ENCODE assay signal across 27 cellular contexts in the genomic region with DNA sequence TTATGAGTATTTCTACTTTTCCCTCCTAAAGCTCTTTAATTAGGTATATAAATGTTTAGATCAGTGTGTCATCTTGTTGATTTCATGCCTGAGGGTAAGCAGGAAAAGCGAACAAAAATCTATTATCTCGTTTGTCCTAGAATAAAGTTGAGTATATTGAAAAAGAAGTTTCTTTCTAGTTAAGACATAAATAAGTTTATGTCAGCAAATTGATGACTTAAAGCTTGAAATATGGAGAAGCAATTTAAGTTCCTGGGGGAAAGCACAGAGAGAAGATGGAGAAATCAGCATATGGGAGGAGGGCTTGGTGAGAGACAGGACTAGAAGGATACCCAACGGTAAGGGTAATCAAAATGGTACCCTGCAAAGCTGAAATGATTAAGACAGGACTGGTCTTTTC.
"Had no signal": no experiment of that assay in that cellular context is flagged by ENCODE, and none has a peak within 500 bp of the region (broad histone marks: within the 10 kb centered on the region; RNA-seq: fewer than 3 reads in every experiment).

No MANE protein-coding gene starts in this region.

- H3K36me3 ChIP-seq: stomach, suprapubic skin, thoracic aorta, thyroid gland, tibial artery, tibial nerve, transverse colon, upper lobe of left lung, upper lobe of right lung, uterus, vagina had no signal

- H3K4me3 ChIP-seq: stomach, suprapubic skin, testis, thoracic aorta, thyroid gland, tibial artery, tibial nerve, transverse colon, upper lobe of left lung, upper lobe of right lung, uterus, vagina had no signal

- H3K4me1 ChIP-seq: stomach, suprapubic skin, testis, thyroid gland, tibial nerve, transverse colon, upper lobe of left lung, upper lobe of right lung, uterus, vagina had no signal

- H3K27ac ChIP-seq: stomach, suprapubic skin, testis, thoracic aorta, thyroid gland, tibial artery, tibial nerve, transverse colon, upper lobe of left lung, upper lobe of right lung, uterus, vagina had no signal

- DNase-seq: stimulated activated CD4-positive, alpha-beta T cell treated with anti-CD3 and anti-CD28 coated beads, Interleukin-2, amount 100 ng/mL, for 48 hours; stimulated activated CD4-positive, alpha-beta T cell treated with anti-CD3 and anti-CD28 coated beads, Interleukin-4, amount 100 ng/mL, for 1 hour; stimulated activated CD4-positive, alpha-beta T cell treated with anti-CD3 and anti-CD28 coated beads, Interleukin-4, amount 100 ng/mL, for 24 hours; stimulated activated CD4-positive, alpha-beta T cell treated with anti-CD3 and anti-CD28 coated beads, Interleukin-4, amount 100 ng/mL, for 4 hours; stimulated activated CD8-positive, alpha-beta memory T cell treated with anti-CD3 and anti-CD28 coated beads, Interleukin-4, amount 100 ng/mL, for 48 hours; stimulated activated naive B cell treated with anti-CD40 and anti-IgM and Interleukin-4, amounts not matched to agents 10 μg/mL and 1 μg/mL and 100 μg/mL, for 72 hours; stimulated activated naive CD4-positive, alpha-beta T cell; stimulated activated naive CD4-positive, alpha-beta T cell treated with Interleukin-2 at 50 U/mL for 16 hours; stimulated activated naive CD8-positive, alpha-beta T cell treated with anti-CD3 and anti-CD28 coated beads, Interleukin-15, amount 100 ng/mL, for 72 hours; stimulated activated naive CD8-positive, alpha-beta T cell treated with anti-CD3 and anti-CD28 coated beads, Interleukin-15, Interleukin-2, amounts not matched to agents 100 U/mL and 50 U/mL, for 24 hours; stomach; substantia nigra; testis; thyroid gland; tibial artery; transverse colon; trophoblast cell; upper lobe of left lung; upper lobe of right lung; uterus had no signal

- H3K9me3 ChIP-seq: stomach, suprapubic skin, testis, thoracic aorta, thyroid gland, transverse colon, upper lobe of left lung, upper lobe of right lung, uterus, vagina had no signal

- H3K27me3 ChIP-seq: stomach, suprapubic skin, testis, thyroid gland, tibial artery, tibial nerve, transverse colon, upper lobe of left lung, upper lobe of right lung, uterus, vagina had no signal

- ATAC-seq: stimulated activated effector memory CD8-positive, alpha-beta T cell treated with anti-CD3 and anti-CD28 coated beads, Interleukin-12 subunit alpha, Interleukin-12 subunit beta, amount 100 ng/mL, for 72 hours; stimulated activated memory B cell treated with anti-CD40 and anti-IgM and Interleukin-4, amounts not matched to agents 10 μg/mL and 1 μg/mL and 100 μg/mL, for 72 hours; stimulated activated naive B cell treated with anti-CD40 and anti-IgM and Interleukin-4, amounts not matched to agents 10 μg/mL and 1 μg/mL and 100 μg/mL, for 72 hours; stimulated activated naive CD8-positive, alpha-beta T cell treated with anti-CD3 and anti-CD28 coated beads, Interleukin-15, amount 100 ng/mL, for 72 hours; stimulated activated naive CD8-positive, alpha-beta T cell treated with anti-CD3 and anti-CD28 coated beads, Interleukin-15, Interleukin-2, amounts not matched to agents 100 U/mL and 50 U/mL, for 24 hours; upper lobe of right lung had no signal

- FAIRE-seq: urothelium cell line had no signal
